In genomic region chr5:172855597-172856292, GRCh38 we compare ENCODE assay signal across 10 cellular contexts. TPM values are rescaled to one million over a fixed set of nuclear protein-coding genes. Genes with fewer than 3 reads are reported as not detected.
DNase-seq lines count a peak whose midpoint lies in the region; FAIRE-seq and TF ChIP-seq lines count a peak whose summit lies in the region.
"Had no signal": no experiment of that assay in that cellular context is flagged by ENCODE, and none has a peak within 500 bp of the region (broad histone marks: within the 10 kb centered on the region; RNA-seq: fewer than 3 reads in every experiment).

No MANE protein-coding gene starts in this region.

- H3K4me1 ChIP-seq in BLaER1 treated with 17β-estradiol and CSF1 and Interleukin-3, amounts not matched to agents 10 nM and 100 nM = peaks cover 52 to 98% (median 95%) of the 10 kb centered on the region in 10 experiments
- H3K4me1 ChIP-seq in astrocyte (ENCODE audit: insufficient read depth, low read length) (peaks cover 47% of the 10 kb centered on the region), sigmoid colon (peaks cover 0 to 80% (median 69%) of the 10 kb centered on the region in 4 donors)

- no peaks in the 10 kb centered on the region for H3K9me3 ChIP-seq in BLaER1 treated with 17β-estradiol and CSF1 and Interleukin-3, amounts not matched to agents 10 nM and 100 nM (replicated peaks in 1 of 11)
- no peaks in the 10 kb centered on the region for H3K9me3 ChIP-seq in astrocyte (ENCODE audit: insufficient read depth, low read depth, low read length)
- no peaks in the 10 kb centered on the region for H3K9me3 ChIP-seq in sigmoid colon

- H3K36me3 Mint-ChIP-seq in astrocyte (ENCODE audit: low read depth, unreplicated experiment) (peaks cover 13% of the 10 kb centered on the region), immature natural killer cell (peaks cover 4 to 7% (median 4%) of the 10 kb centered on the region in 3 donors)
- no peaks in the 10 kb centered on the region for H3K36me3 Mint-ChIP-seq in activated CD4-positive, alpha-beta memory T cell treated with anti-CD3 and anti-CD28 coated beads, Interleukin-2, amount 10 ng/mL, durations not matched to agents 7 days and 5 days (ENCODE audit: low read depth)

- H3K9ac ChIP-seq in BLaER1 treated with 17β-estradiol and CSF1 and Interleukin-3, amounts not matched to agents 10 nM and 100 nM = peak overlapping the region in 4 of 11 experiments; percentile 8 to 76 (median 16); a peak in 3 of 22 replicates
- H3K9ac ChIP-seq in astrocyte (ENCODE audit: low read length) = peak overlapping the region; percentile 41

- POLR2A ChIA-PET in activated CD4-positive, alpha-beta memory T cell treated with anti-CD3 and anti-CD28 coated beads, Interleukin-2, amount 10 ng/mL, durations not matched to agents 7 days and 5 days (lab: Charles Lee) = no interaction called here

- peaks cover 97% of the 10 kb centered on the region for H3K79me2 ChIP-seq in astrocyte (ENCODE audit: insufficient read depth, low read length)

- intact Hi-C loops in sigmoid colon (cut with DNase I) = no loop called here

- no peak for TF ChIP-seq EP300 in sigmoid colon (IDR thresholded peaks at IDR 0.05)

- CTCF ChIA-PET in activated CD4-positive, alpha-beta memory T cell treated with anti-CD3 and anti-CD28 coated beads, Interleukin-2, amount 10 ng/mL, durations not matched to agents 7 days and 5 days (lab: Charles Lee) = no interaction called here

- H3K4me2 ChIP-seq in BLaER1 treated with 17β-estradiol and CSF1 and Interleukin-3, amounts not matched to agents 10 nM and 100 nM = peak overlapping the region in 4 of 11 experiments; percentile 8 to 94 (median 52); a peak in 8 of 22 replicates
- H3K4me2 ChIP-seq in astrocyte (ENCODE audit: low read length) = peak overlapping the region; percentile 16

- H3K27me3 ChIP-seq in BLaER1 treated with 17β-estradiol and CSF1 and Interleukin-3, amounts not matched to agents 10 nM and 100 nM = no peaks in the 10 kb centered on the region
- no peaks in the 10 kb centered on the region for H3K27me3 ChIP-seq in astrocyte (ENCODE audit: insufficient read depth, low read length)
- H3K27me3 ChIP-seq in sigmoid colon = no peaks in the 10 kb centered on the region

- H3K27ac ChIP-seq in BLaER1 treated with 17β-estradiol and CSF1 and Interleukin-3, amounts not matched to agents 10 nM and 100 nM = peak overlapping the region in 8 of 11 experiments; percentile 10 to 91 (median 80); a peak in 12 of 22 replicates
- H3K27ac ChIP-seq in astrocyte (ENCODE audit: low read depth, low read length) = peak overlapping the region; percentile 24
- peak overlapping the region; percentile 55 to 95 (median 78) for H3K27ac ChIP-seq in sigmoid colon

- TF ChIP-seq POLR2A in sigmoid colon (IDR thresholded peaks at IDR 0.05) = no peak

- H3K27ac Mint-ChIP-seq in astrocyte (ENCODE audit: unreplicated experiment) (no peak overlapping the region), immature natural killer cell (peak overlapping the region; percentile 88 to 99 (median 93))
- H3K27ac Mint-ChIP-seq in activated CD4-positive, alpha-beta memory T cell treated with anti-CD3 and anti-CD28 coated beads, Interleukin-2, amount 10 ng/mL, durations not matched to agents 7 days and 5 days = no peak overlapping the region

- 82 to 86% methylated on average over 18 of the region's 18 CpGs for WGBS in sigmoid colon, 2 donors

- peaks cover 19 to 67% (median 28%) of the 10 kb centered on the region in 11 experiments; a peak in 19 of 22 replicates for H4K20me1 ChIP-seq in BLaER1 treated with 17β-estradiol and CSF1 and Interleukin-3, amounts not matched to agents 10 nM and 100 nM
- H4K20me1 ChIP-seq in astrocyte (ENCODE audit: insufficient read depth, low read length) = peaks cover 29% of the 10 kb centered on the region

- FAIRE-seq in astrocyte (lab: Jason Lieb, UNC) = no peak

- DNase-seq in astrocyte (ENCODE audit: low read depth) (no peak), immature natural killer cell (no peak), sigmoid colon (peak; percentile 85), HCEC 1CT (no peak), GM19240 (ENCODE audit: insufficient read length, low spot score) (no peak), T-helper 2 cell (no peak)
- no peak for DNase-seq in activated CD4-positive, alpha-beta memory T cell treated with anti-CD3 and anti-CD28 coated beads, Interleukin-2, amount 10 ng/mL, durations not matched to agents 7 days and 5 days
- DNase-seq: NCI-H1436; stimulated activated CD4-positive, alpha-beta T cell treated with anti-CD3 and anti-CD28 coated beads, Interleukin-1b, Interleukin-23, amount 100 ng/mL, for 48 hours had no signal

- H3K36me3 ChIP-seq in BLaER1 treated with 17β-estradiol and CSF1 and Interleukin-3, amounts not matched to agents 10 nM and 100 nM = peaks cover 5 to 74% (median 33%) of the 10 kb centered on the region in 11 experiments; a peak in 18 of 22 replicates
- H3K36me3 ChIP-seq in astrocyte (ENCODE audit: insufficient read depth, low read length) = no peaks in the 10 kb centered on the region
- no peaks in the 10 kb centered on the region for H3K36me3 ChIP-seq in sigmoid colon

- H3K27me3 Mint-ChIP-seq in astrocyte (ENCODE audit: low read depth, unreplicated experiment) (no peaks in the 10 kb centered on the region), immature natural killer cell (ENCODE audit: low read depth in 3 of 3) (peaks cover 11 to 16% (median 15%) of the 10 kb centered on the region in 3 donors)
- no peaks in the 10 kb centered on the region for H3K27me3 Mint-ChIP-seq in activated CD4-positive, alpha-beta memory T cell treated with anti-CD3 and anti-CD28 coated beads, Interleukin-2, amount 10 ng/mL, durations not matched to agents 7 days and 5 days

- H3K4me3 Mint-ChIP-seq in astrocyte (ENCODE audit: unreplicated experiment) (no peak overlapping the region), immature natural killer cell (no peak overlapping the region)
- no peak overlapping the region for H3K4me3 Mint-ChIP-seq in activated CD4-positive, alpha-beta memory T cell treated with anti-CD3 and anti-CD28 coated beads, Interleukin-2, amount 10 ng/mL, durations not matched to agents 7 days and 5 days

- H3K4me1 Mint-ChIP-seq in astrocyte (ENCODE audit: low read depth, unreplicated experiment) (peaks cover 27% of the 10 kb centered on the region), immature natural killer cell (peaks cover 55 to 73% of the 10 kb centered on the region in 2 donors)
- H3K4me1 Mint-ChIP-seq in activated CD4-positive, alpha-beta memory T cell treated with anti-CD3 and anti-CD28 coated beads, Interleukin-2, amount 10 ng/mL, durations not matched to agents 7 days and 5 days = peaks cover 23% of the 10 kb centered on the region

- TF ChIP-seq CTCF in astrocyte (IDR thresholded peaks at IDR 0.05; ENCODE audit: insufficient read depth, low read depth, low read length) (no peak), sigmoid colon (IDR thresholded peaks at IDR 0.05) (no peak)

- no peak overlapping the region for H3K4me3 ChIP-seq in BLaER1 treated with 17β-estradiol and CSF1 and Interleukin-3, amounts not matched to agents 10 nM and 100 nM
- no peak overlapping the region for H3K4me3 ChIP-seq in astrocyte (ENCODE audit: insufficient read depth, low read depth, low read length)
- H3K4me3 ChIP-seq in sigmoid colon = no peak overlapping the region

- peaks cover 2% of the 10 kb centered on the region for H3K9me3 Mint-ChIP-seq in astrocyte (ENCODE audit: unreplicated experiment)
- no peaks in the 10 kb centered on the region for H3K9me3 Mint-ChIP-seq in immature natural killer cell
- H3K9me3 Mint-ChIP-seq in activated CD4-positive, alpha-beta memory T cell treated with anti-CD3 and anti-CD28 coated beads, Interleukin-2, amount 10 ng/mL, durations not matched to agents 7 days and 5 days = no peaks in the 10 kb centered on the region

- H2AFZ ChIP-seq in astrocyte (ENCODE audit: low read depth, low read length) = no peak overlapping the region

RNA-seq across cellular contexts. Expression of gene ERGIC1, which starts 21.7 kb away (rescaled TPM):
- total RNA-seq in astrocyte (131 and 137 TPM in 2 replicates), sigmoid colon (100 to 1,000 TPM in 1 of 4 donors, 10 to 100 TPM in 3; 80.6 to 117 (median 95.7) TPM)
- polyA plus RNA-seq in immature natural killer cell (10 to 100 TPM; 40.7 to 61.9 (median 61.7) TPM), sigmoid colon (100 to 1,000 TPM; 125 to 160 (median 132) TPM)
- 10 to 100 TPM; 36.1 to 37.2 TPM for total RNA-seq in activated CD4-positive, alpha-beta memory T cell treated with anti-CD3 and anti-CD28 coated beads, Interleukin-2, amount 10 ng/mL, durations not matched to agents 7 days and 5 days

Comparison
In these comparisons a context has a peak if more than half of its experiments do, and no peak if none do; other contexts are left out.
1. H3K27ac ChIP-seq: peak in every context shown above with its lines; median percentile 80 in BLaER1 treated with 17β-estradiol and CSF1 and Interleukin-3, amounts not matched to agents 10 nM and 100 nM; 78 in sigmoid colon; 24 in astrocyte.
2. H3K27ac Mint-ChIP-seq: peak in immature natural killer cell (6 of 6); none in astrocyte (single experiment) and activated CD4-positive, alpha-beta memory T cell treated with anti-CD3 and anti-CD28 coated beads, Interleukin-2, amount 10 ng/mL, durations not matched to agents 7 days and 5 days (single experiment).